ENCODE assay signal across 8 cellular contexts in the genomic region with DNA sequence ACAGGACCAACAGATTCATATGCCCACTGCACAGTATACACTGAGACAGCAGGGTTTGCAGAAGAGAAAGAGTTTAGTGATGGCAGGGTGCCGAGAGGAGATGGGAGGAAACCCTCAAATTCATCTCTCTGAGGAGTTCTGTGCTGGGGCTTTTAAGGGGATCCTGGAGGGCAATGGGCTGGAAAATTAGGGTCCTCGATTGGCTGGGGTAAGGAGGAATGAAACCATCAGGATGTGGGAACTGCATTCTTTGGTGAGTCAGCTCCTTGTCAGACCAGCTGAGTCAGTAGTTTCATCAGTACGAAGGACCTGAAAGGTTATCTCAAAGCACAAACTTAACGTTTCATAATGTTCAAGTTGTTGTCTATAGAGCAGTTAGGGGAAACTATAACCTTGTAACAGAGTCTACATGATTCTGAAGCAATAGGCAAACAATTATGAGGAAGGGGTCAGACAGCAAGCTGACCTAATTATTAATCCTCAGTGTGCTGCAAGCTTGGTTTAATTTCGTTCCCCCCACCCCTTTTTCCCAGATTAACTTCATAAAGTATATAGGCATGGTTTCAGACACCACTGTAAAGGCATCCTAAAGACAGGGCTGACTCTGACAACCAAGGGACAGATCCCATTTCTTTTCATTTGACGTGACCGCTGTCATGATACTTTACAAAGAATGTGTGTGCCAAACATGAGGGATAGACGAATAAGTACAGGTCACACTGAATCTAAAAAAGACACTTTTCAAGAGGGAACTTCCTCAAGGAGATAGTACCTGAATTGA. TPM values are rescaled to one million over a fixed set of nuclear protein-coding genes. Genes with fewer than 3 reads are reported as not detected.
DNase-seq lines count a peak whose midpoint lies in the region; ATAC-seq and TF ChIP-seq lines count a peak whose summit lies in the region.

No MANE protein-coding gene starts in this region.

- H3K9me3 ChIP-seq in gastroesophageal sphincter = no peaks in the 10 kb centered on the region
- H3K9me3 ChIP-seq in skeletal muscle tissue (ENCODE audit: control insufficient read depth in 3 of 3, low read length in 3 of 3) = no peaks in the 10 kb centered on the region

- no peak overlapping the region for H3K4me3 ChIP-seq in gastroesophageal sphincter
- H3K4me3 ChIP-seq in skeletal muscle tissue (ENCODE audit: low read length in 3 of 3) = peak overlapping the region in 2 of 3 donors; percentile 80 to 99

- no peak for DNase-seq in activated naive CD8-positive, alpha-beta T cell treated with anti-CD3 and anti-CD28 coated beads, Interleukin-2, amount 50 U/mL, for 24 hours
- DNase-seq in SW480 (ENCODE audit: low spot score) = peak; percentile 54
- no peak for DNase-seq in DMS 273 treated with DMSO at 0.1 percent for 48 hours (lab: John Stamatoyannopoulos, UW)
- DNase-seq in NCI-H2081 treated with DMSO at 0.1 percent for 48 hours (lab: John Stamatoyannopoulos, UW) = no peak

- H3K27me3 ChIP-seq in gastroesophageal sphincter = no peaks in the 10 kb centered on the region
- no peaks in the 10 kb centered on the region for H3K27me3 ChIP-seq in skeletal muscle tissue (ENCODE audit: control insufficient read depth in 3 of 3, insufficient read depth in 3 of 3, low read length in 3 of 3)

- no peak for ATAC-seq in activated naive CD8-positive, alpha-beta T cell treated with anti-CD3 and anti-CD28 coated beads, Interleukin-2, amount 50 U/mL, for 24 hours
- ATAC-seq in gastroesophageal sphincter (no peak), GM19328 (IDR thresholded peaks at IDR 0.05; ENCODE audit: unreplicated experiment) (no peak)

- H3K4me1 ChIP-seq in gastroesophageal sphincter = peaks cover 0 to 23% (median 5%) of the 10 kb centered on the region in 3 donors
- peaks cover 8 to 18% (median 10%) of the 10 kb centered on the region in 3 donors for H3K4me1 ChIP-seq in skeletal muscle tissue (ENCODE audit: control insufficient read depth in 3 of 3, insufficient read depth in 3 of 3, low read length in 3 of 3)

- peaks cover 10% of the 10 kb centered on the region for H3K36me3 Mint-ChIP-seq in activated naive CD8-positive, alpha-beta T cell
- peaks cover 6% of the 10 kb centered on the region for H3K36me3 Mint-ChIP-seq in activated naive CD8-positive, alpha-beta T cell treated with anti-CD3 and anti-CD28 coated beads, Interleukin-2, amount 50 U/mL, for 24 hours (ENCODE audit: low read depth)

- peaks cover 26% of the 10 kb centered on the region for H3K4me1 Mint-ChIP-seq in activated naive CD8-positive, alpha-beta T cell (ENCODE audit: low read depth)
- peaks cover 12% of the 10 kb centered on the region for H3K4me1 Mint-ChIP-seq in activated naive CD8-positive, alpha-beta T cell treated with anti-CD3 and anti-CD28 coated beads, Interleukin-2, amount 50 U/mL, for 24 hours

- H3K27ac ChIP-seq in gastroesophageal sphincter (peak overlapping the region in 3 of 4 donors; percentile 72 to 86 (median 82)), skeletal muscle tissue (ENCODE audit: low read depth, low read length) (no peak overlapping the region)

- H3K9ac ChIP-seq in skeletal muscle tissue (ENCODE audit: low read depth in 1 of 3, low read length in 3 of 3) = no peak overlapping the region

- H3K36me3 ChIP-seq in gastroesophageal sphincter (no peaks in the 10 kb centered on the region), skeletal muscle tissue (ENCODE audit: control insufficient read depth in 3 of 3, insufficient read depth in 3 of 3, low read length in 3 of 3) (no peaks in the 10 kb centered on the region)

- no peak for TF ChIP-seq EP300 in gastroesophageal sphincter (IDR thresholded peaks at IDR 0.05)

- 63 to 72% methylated on average over 6 to 8 of the region's 8 CpGs for WGBS in gastroesophageal sphincter (ENCODE audit: low coverage in 1 of 2), 2 donors

- H3K27ac Mint-ChIP-seq in activated naive CD8-positive, alpha-beta T cell = peak overlapping the region; percentile 31
- H3K27ac Mint-ChIP-seq in activated naive CD8-positive, alpha-beta T cell treated with anti-CD3 and anti-CD28 coated beads, Interleukin-2, amount 50 U/mL, for 24 hours = no peak overlapping the region

- H3K27me3 Mint-ChIP-seq in activated naive CD8-positive, alpha-beta T cell = no peaks in the 10 kb centered on the region
- no peaks in the 10 kb centered on the region for H3K27me3 Mint-ChIP-seq in activated naive CD8-positive, alpha-beta T cell treated with anti-CD3 and anti-CD28 coated beads, Interleukin-2, amount 50 U/mL, for 24 hours

- no peak for TF ChIP-seq CTCF in gastroesophageal sphincter (IDR thresholded peaks at IDR 0.05)

- no peak overlapping the region for H3K4me3 Mint-ChIP-seq in activated naive CD8-positive, alpha-beta T cell
- no peak overlapping the region for H3K4me3 Mint-ChIP-seq in activated naive CD8-positive, alpha-beta T cell treated with anti-CD3 and anti-CD28 coated beads, Interleukin-2, amount 50 U/mL, for 24 hours

- H3K9me3 Mint-ChIP-seq in activated naive CD8-positive, alpha-beta T cell (ENCODE audit: low read depth) = no peaks in the 10 kb centered on the region
- H3K9me3 Mint-ChIP-seq in activated naive CD8-positive, alpha-beta T cell treated with anti-CD3 and anti-CD28 coated beads, Interleukin-2, amount 50 U/mL, for 24 hours = no peaks in the 10 kb centered on the region

- no peak for TF ChIP-seq POLR2A in gastroesophageal sphincter (IDR thresholded peaks at IDR 0.05)

RNA-seq across cellular contexts. Expression of gene MSMO1, which starts 1.5 kb away (rescaled TPM):
- total RNA-seq in gastroesophageal sphincter (10 to 100 TPM; 10.4 to 34.7 (median 13.9) TPM), skeletal muscle tissue (55.8 TPM)

RNA-seq across cellular contexts. Expression of gene CPE, which starts 52.9 kb away (rescaled TPM):
- total RNA-seq in gastroesophageal sphincter (100 to 1,000 TPM; 126 to 272 (median 201) TPM), skeletal muscle tissue (89.8 TPM)

Comparison
In these comparisons a context has a peak if more than half of its experiments do, and no peak if none do; other contexts are left out.
1. H3K4me3 ChIP-seq: peak in skeletal muscle tissue (2 of 3); none in gastroesophageal sphincter (0 of 2).